1 cellular context compared by ENCODE assay signal in genomic region chr17:75313941-75314550, GRCh38.
TF ChIP-seq lines count a peak whose summit lies in the region.

No MANE protein-coding gene starts in this region.

TF ChIP-seq in GM12878, 131 proteins besides CTCF, POLR2A, EP300 and RAD21 (continued from another document):
- no peak; a peak in 1 of 4 replicates for TF ChIP-seq ETV6 (conservative IDR thresholded peaks at IDR 0.05 in 1 of 2, IDR thresholded peaks at IDR 0.05 in 1 of 2; ENCODE audit: borderline replicate concordance in 1 of 2, low read depth in 1 of 2)
- TF ChIP-seq NFXL1 (IDR thresholded peaks at IDR 0.05; ENCODE audit: borderline replicate concordance) = no peak
- TF ChIP-seq CREM (IDR thresholded peaks at IDR 0.05; ENCODE audit: low read depth) = peak; percentile 23; the same call in 1 of the 2 replicates
- no peak for TF ChIP-seq HDGF (IDR thresholded peaks at IDR 0.05)
- peak; percentile 65; the same call in 1 of the 2 replicates for TF ChIP-seq NFIC (IDR thresholded peaks at IDR 0.05; ENCODE audit: low read depth, low read length)
- TF ChIP-seq, protein P1, sequence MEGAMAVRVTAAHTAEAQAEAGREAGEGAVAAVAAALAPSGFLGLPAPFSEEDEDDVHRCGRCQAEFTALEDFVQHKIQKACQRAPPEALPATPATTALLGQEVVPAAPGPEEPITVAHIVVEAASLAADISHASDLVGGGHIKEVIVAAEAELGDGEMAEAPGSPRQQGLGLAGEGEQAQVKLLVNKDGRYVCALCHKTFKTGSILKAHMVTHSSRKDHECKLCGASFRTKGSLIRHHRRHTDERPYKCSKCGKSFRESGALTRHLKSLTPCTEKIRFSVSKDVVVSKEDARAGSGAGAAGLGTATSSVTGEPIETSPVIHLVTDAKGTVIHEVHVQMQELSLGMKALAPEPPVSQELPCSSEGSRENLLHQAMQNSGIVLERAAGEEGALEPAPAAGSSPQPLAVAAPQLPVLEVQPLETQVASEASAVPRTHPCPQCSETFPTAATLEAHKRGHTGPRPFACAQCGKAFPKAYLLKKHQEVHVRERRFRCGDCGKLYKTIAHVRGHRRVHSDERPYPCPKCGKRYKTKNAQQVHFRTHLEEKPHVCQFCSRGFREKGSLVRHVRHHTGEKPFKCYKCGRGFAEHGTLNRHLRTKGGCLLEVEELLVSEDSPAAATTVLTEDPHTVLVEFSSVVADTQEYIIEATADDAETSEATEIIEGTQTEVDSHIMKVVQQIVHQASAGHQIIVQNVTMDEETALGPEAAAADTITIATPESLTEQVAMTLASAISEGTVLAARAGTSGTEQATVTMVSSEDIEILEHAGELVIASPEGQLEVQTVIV (IDR thresholded peaks at IDR 0.05; ENCODE audit: borderline replicate concordance, partially characterized antibody) = no peak
- no peak for TF ChIP-seq ZNF274 (IDR thresholded peaks at IDR 0.05; ENCODE audit: insufficient read depth, insufficient read length)
- TF ChIP-seq FOXM1 (IDR thresholded peaks at IDR 0.05; ENCODE audit: low read depth, low read length) = peak; percentile 67
